In the genomic region with DNA sequence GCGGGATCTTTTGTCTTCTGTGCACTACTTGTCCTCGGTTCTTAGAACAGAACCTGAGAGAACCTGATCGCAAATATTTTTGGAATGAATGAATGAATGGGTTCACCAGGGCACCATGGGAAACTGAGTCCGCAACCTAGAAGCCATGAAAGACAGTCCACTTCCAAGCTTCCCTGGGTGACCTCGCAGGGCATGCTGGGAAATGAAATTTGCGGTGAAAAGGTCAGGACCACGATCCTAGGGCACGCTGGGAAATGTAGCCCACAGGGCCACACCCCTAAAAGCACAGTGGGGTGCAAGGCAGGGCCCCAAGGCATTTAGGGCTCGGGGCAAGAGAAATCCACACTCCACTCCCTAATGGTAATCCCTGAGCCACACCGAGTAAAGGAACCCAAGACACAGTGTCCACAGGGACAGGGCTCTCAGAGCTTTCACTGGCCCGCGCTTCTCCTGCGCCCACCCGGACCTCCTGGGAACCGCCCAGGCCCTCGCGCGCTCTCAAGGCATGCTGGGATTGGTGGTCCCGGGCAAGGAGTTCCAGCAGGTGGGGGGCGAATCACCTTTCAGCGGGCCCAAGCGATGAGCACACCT, we compare ENCODE assay signal across 8 cellular contexts. TPM values are rescaled to one million over a fixed set of nuclear protein-coding genes. Genes with fewer than 3 reads are reported as not detected.
DNase-seq lines count a peak whose midpoint lies in the region; ATAC-seq and TF ChIP-seq lines count a peak whose summit lies in the region.

No MANE protein-coding gene starts in this region.

- peak; percentile 27 for TF ChIP-seq POLR2A in NB4 (IDR thresholded peaks at IDR 0.05; ENCODE audit: extremely low read depth, insufficient read length)
- no peak for TF ChIP-seq POLR2A in body of pancreas (IDR thresholded peaks at IDR 0.05)

- CTCF ChIA-PET in CD8-positive, alpha-beta T cell (lab: Charles Lee) = interaction anchor here (0.9 to 1.3 kb wide), 4 partner anchors 29 to 349 kb away, joined by 3 to 5 read pairs (median 4); a partner anchor contains a TSS

- no peak for DNase-seq in CD8-positive, alpha-beta T cell
- DNase-seq in NB4 (ENCODE audit: low read depth) = peak; percentile 91
- DNase-seq in body of pancreas = peak; percentile 31 to 53 (median 38)
- peak; percentile 79 for DNase-seq in iPS-NIHi11 (ENCODE audit: low spot score)
- DNase-seq in NCI-H524 treated with DMSO at 0.1 percent for 48 hours (lab: John Stamatoyannopoulos, UW) = no peak
- DNase-seq in NCI-H82 (lab: John Stamatoyannopoulos, UW) = no peak

- no peaks in the 10 kb centered on the region for H3K9me3 ChIP-seq in CD8-positive, alpha-beta T cell (ENCODE audit: low read length)
- H3K9me3 ChIP-seq in body of pancreas (no peaks in the 10 kb centered on the region), skeletal muscle satellite cell (replicated peaks; ENCODE audit: low read length) (no peaks in the 10 kb centered on the region)

- no peaks in the 10 kb centered on the region for H3K36me3 ChIP-seq in CD8-positive, alpha-beta T cell (ENCODE audit: insufficient read depth, low read length)
- H3K36me3 ChIP-seq in body of pancreas (replicated peaks in 1 of 2; ENCODE audit: insufficient read depth in 1 of 2, low read depth in 2 of 2) = no peaks in the 10 kb centered on the region
- no peaks in the 10 kb centered on the region for H3K36me3 ChIP-seq in skeletal muscle satellite cell (ENCODE audit: insufficient read depth, low read length)

- peak overlapping the region; percentile 85 for H3K9ac ChIP-seq in skeletal muscle satellite cell (ENCODE audit: low read depth, low read length)

- 14 to 23% methylated on average over 4 to 22 of the region's 22 CpGs for WGBS in body of pancreas, 2 donors

- intact Hi-C loops in CD8-positive, alpha-beta T cell (cut with DNase I, micrococcal nuclease) = loop anchor here (5.0 to 10.0 kb wide), 5 partner anchors 136 to 1024 kb away; a partner anchor contains a TSS
- intact Hi-C loops in body of pancreas (cut with DNase I) = no loop called here

- peak overlapping the region; percentile 89 for H3K4me3 ChIP-seq in CD8-positive, alpha-beta T cell (ENCODE audit: low read depth, low read length)
- H3K4me3 ChIP-seq in NB4 (ENCODE audit: low read depth, low read length) (peak overlapping the region; percentile 73), body of pancreas (peak overlapping the region in 1 of 2 donors; percentile 33), skeletal muscle satellite cell (ENCODE audit: low read length) (peak overlapping the region; percentile 88)

- H3K27ac Mint-ChIP-seq in CD8-positive, alpha-beta T cell = peak overlapping the region; percentile 92

- no peak for TF ChIP-seq CTCF in CD8-positive, alpha-beta T cell (IDR thresholded peaks at IDR 0.05)
- no peak for TF ChIP-seq CTCF in NB4 (IDR thresholded peaks at IDR 0.05; ENCODE audit: low read depth, low read length)
- TF ChIP-seq CTCF in body of pancreas (IDR thresholded peaks at IDR 0.05) = no peak

- peak overlapping the region; percentile 97 for H3K4me3 Mint-ChIP-seq in CD8-positive, alpha-beta T cell

- POLR2A ChIA-PET in CD8-positive, alpha-beta T cell (lab: Charles Lee) = interaction anchor here (0.8 to 2.4 kb wide), 7 partner anchors 32 to 524 kb away, joined by 3 to 8 read pairs (median 4); a partner anchor contains a TSS

- no peaks in the 10 kb centered on the region for H3K27me3 Mint-ChIP-seq in CD8-positive, alpha-beta T cell (ENCODE audit: low read depth)

- peaks cover 12% of the 10 kb centered on the region for H3K36me3 Mint-ChIP-seq in CD8-positive, alpha-beta T cell

- no peak for ATAC-seq in CD8-positive, alpha-beta T cell
- ATAC-seq in body of pancreas = no peak
- no peak for ATAC-seq in GM19328 (IDR thresholded peaks at IDR 0.05; ENCODE audit: unreplicated experiment)

- H3K4me1 Mint-ChIP-seq in CD8-positive, alpha-beta T cell (ENCODE audit: low read depth) = peaks cover 34% of the 10 kb centered on the region

- no peaks in the 10 kb centered on the region for H3K9me3 Mint-ChIP-seq in CD8-positive, alpha-beta T cell

- peaks cover 19% of the 10 kb centered on the region for H3K4me1 ChIP-seq in CD8-positive, alpha-beta T cell (ENCODE audit: insufficient read depth, low read length)
- H3K4me1 ChIP-seq in body of pancreas (peaks cover 40% of the 10 kb centered on the region), skeletal muscle satellite cell (ENCODE audit: control insufficient read depth, insufficient read depth, low read length) (peaks cover 24% of the 10 kb centered on the region)

- H3K4me2 ChIP-seq in skeletal muscle satellite cell (ENCODE audit: low read length) = peak overlapping the region; percentile 90

- H3K27ac ChIP-seq in CD8-positive, alpha-beta T cell (ENCODE audit: low read depth, low read length) = no peak overlapping the region
- H3K27ac ChIP-seq in body of pancreas = peak overlapping the region in 3 of 4 donors; percentile 62 to 76 (median 75)

- no peaks in the 10 kb centered on the region for H3K27me3 ChIP-seq in CD8-positive, alpha-beta T cell (ENCODE audit: insufficient read depth, low read length)
- no peaks in the 10 kb centered on the region for H3K27me3 ChIP-seq in body of pancreas
- peaks cover 4% of the 10 kb centered on the region for H3K27me3 ChIP-seq in skeletal muscle satellite cell (ENCODE audit: control insufficient read depth, insufficient read depth, low read length)

RNA-seq across cellular contexts. Expression of a gene that starts 1.1 kb away (rescaled TPM):
- total RNA-seq in CD8-positive, alpha-beta T cell = 10 to 100 TPM; 93.8 to 97.6 TPM
- 100 to 1,000 TPM in 1 of 2 donors, 10 to 100 TPM in 1; 81.2 to 135 TPM for total RNA-seq in body of pancreas
- total RNA-seq in skeletal muscle satellite cell (2012; rRNA removed) = 42.4 and 51.5 TPM in 2 replicates

RNA-seq across cellular contexts. Expression of a gene that starts 30.5 kb away (rescaled TPM):
- total RNA-seq in CD8-positive, alpha-beta T cell = not detected
- total RNA-seq in body of pancreas = not detected
- total RNA-seq in skeletal muscle satellite cell (2012; rRNA removed) = 2.0 and 17.3 TPM in 2 replicates

RNA-seq across cellular contexts. Expression of a gene that starts 39.0 kb away (rescaled TPM):
- total RNA-seq in CD8-positive, alpha-beta T cell = not detected
- not detected for total RNA-seq in body of pancreas
- total RNA-seq in skeletal muscle satellite cell (2012; rRNA removed) = not detected in 2 replicates

RNA-seq across cellular contexts. Expression of a gene that starts 42.8 kb away (rescaled TPM):
- total RNA-seq in CD8-positive, alpha-beta T cell = 1 to 10 TPM; 4.8 to 6.2 TPM
- total RNA-seq in body of pancreas = 10 to 100 TPM; 22.1 to 23.3 TPM
- total RNA-seq in skeletal muscle satellite cell (2012; rRNA removed) = 1.5 and 1.7 TPM in 2 replicates

RNA-seq across cellular contexts. Expression of a gene that starts 47.9 kb away (rescaled TPM):
- total RNA-seq in CD8-positive, alpha-beta T cell = not detected
- 1 to 10 TPM; 1.6 TPM for total RNA-seq in body of pancreas
- total RNA-seq in skeletal muscle satellite cell (2012; rRNA removed) = 0.66 and 0.76 TPM in 2 replicates

Comparison
In these comparisons a context has a peak if more than half of its experiments do, and no peak if none do; other contexts are left out.
1. DNase-seq: peak in NB4 (single experiment), body of pancreas (4 of 4) and iPS-NIHi11 (single experiment); none in CD8-positive, alpha-beta T cell (0 of 7), NCI-H524 treated with DMSO at 0.1 percent for 48 hours (single experiment) and NCI-H82 (single experiment).